ENCODE assay signal across 31 cellular contexts in genomic region chr4:6162885-6163284, GRCh38. TPM values are rescaled to one million over a fixed set of nuclear protein-coding genes. Genes with fewer than 3 reads are reported as not detected.
"Had no signal": no experiment of that assay in that cellular context is flagged by ENCODE, and none has a peak within 500 bp of the region (broad histone marks: within the 10 kb centered on the region; RNA-seq: fewer than 3 reads in every experiment).

No MANE protein-coding gene starts in this region.

- H3K4me1 Mint-ChIP-seq: mesothelial cell of epicardium, naive B cell had no signal

- H3K27me3 ChIP-seq: dorsolateral prefrontal cortex, gastrocnemius medialis, left lung had no signal

- H3K4me3 ChIP-seq: coronary artery, dorsolateral prefrontal cortex, esophagus muscularis mucosa, gastrocnemius medialis, heart right ventricle, left lung, lower lobe of right lung, mucosa of descending colon had no signal

- H3K9me3 ChIP-seq: gastrocnemius medialis, lower lobe of right lung, mucosa of descending colon had no signal

- H3K27ac Mint-ChIP-seq: mesothelial cell of epicardium, naive B cell had no signal

- H3K36me3 Mint-ChIP-seq: mesothelial cell of epicardium, naive B cell had no signal

- H3K27ac ChIP-seq: coronary artery, dorsolateral prefrontal cortex, esophagus muscularis mucosa, gastrocnemius medialis, heart right ventricle, left lung, lower lobe of right lung had no signal

- H3K4me1 ChIP-seq: esophagus muscularis mucosa, gastrocnemius medialis, heart right ventricle, left lung, lower lobe of right lung had no signal

- H3K4me3 Mint-ChIP-seq: mesothelial cell of epicardium, naive B cell had no signal

- ATAC-seq: gastrocnemius medialis, left cardiac atrium, left lung, left ventricle myocardium superior, lower lobe of right lung, mucosa of descending colon had no signal

- H3K36me3 ChIP-seq: esophagus muscularis mucosa, gastrocnemius medialis, heart right ventricle, left lung, lower lobe of right lung had no signal

- FAIRE-seq: colon, endothelial cell of umbilical vein, islet of Langerhans, keratinocyte had no signal

- DNase-seq: dermis blood vessel endothelial cell; dorsolateral prefrontal cortex; effector CD4-positive, alpha-beta T cell; effector memory CD4-positive, alpha-beta T cell; foreskin fibroblast; foreskin melanocyte; gastrocnemius medialis; glutamatergic neuron; head of caudate nucleus; heart right ventricle; hippocampal formation; left cardiac atrium; left lung; left ventricle myocardium superior; lower lobe of right lung; mesenchymal stem cell; mucosa of descending colon; naive B cell had no signal

RNA-seq across cellular contexts. Expression of gene JAKMIP1, which starts 37.5 kb away (rescaled TPM):
- total RNA-seq: dermis blood vessel endothelial cell, endothelial cell of umbilical vein, epithelial cell of proximal tubule, glomerular endothelial cell, kidney epithelial cell, left ventricle myocardium superior, lower leg skin, lung microvascular endothelial cell, mesothelial cell of epicardium, myocyte had no signal
- polyA plus RNA-seq: endothelial cell of umbilical vein, keratinocyte had no signal
